In the genomic region with DNA sequence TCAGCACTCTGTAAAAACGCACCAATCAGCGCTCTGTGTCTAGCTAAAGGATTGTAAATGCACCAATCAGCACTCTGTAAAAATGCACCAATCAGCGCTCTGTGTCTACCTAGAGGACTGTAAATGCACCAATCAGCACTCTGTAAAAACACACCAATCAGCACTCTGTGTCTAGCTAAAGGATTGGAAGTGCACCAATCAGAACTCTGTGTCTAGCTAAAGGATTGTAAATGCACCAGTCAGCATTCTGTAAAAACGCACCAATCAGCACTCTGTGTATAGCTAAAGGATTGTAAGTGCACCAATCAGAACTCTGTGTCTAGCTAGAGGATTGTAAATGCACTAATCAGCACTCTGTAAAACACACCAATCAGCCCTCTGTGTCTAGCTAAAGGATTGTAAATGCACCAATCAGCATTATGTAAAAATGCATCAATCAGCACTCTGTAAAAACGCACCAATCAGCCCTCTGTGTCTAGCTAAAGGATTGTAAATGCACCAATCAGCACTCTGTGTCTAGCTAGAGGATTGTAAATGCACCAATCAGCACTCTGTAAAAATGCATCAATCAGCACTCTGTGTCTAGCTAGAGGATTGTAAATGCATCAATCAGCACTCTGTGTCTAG, we compare ENCODE assay signal across 4 cellular contexts.
A peak's percentile ranks its signal among the peaks of the same experiment; 100 is the strongest.
TF ChIP-seq lines count a peak whose summit lies in the region.

No MANE protein-coding gene starts in this region.

TF ChIP-seq in A549, 52 proteins besides CTCF, POLR2A, EP300 and RAD21:
- TF ChIP-seq MAFK (IDR thresholded peaks at IDR 0.05; ENCODE audit: partially characterized antibody): peak; percentile 84

TF ChIP-seq in HEK293, 187 proteins besides CTCF, POLR2A, EP300 and RAD21:
- peak; percentile 19 for TF ChIP-seq SETDB1 (IDR thresholded peaks at IDR 0.05; ENCODE audit: insufficient read length, low read length)
TF ChIP-seq in HEK293: peak in this region for 1; not testable (repeated sequence) for 186.

TF ChIP-seq in IMR-90, 13 proteins besides CTCF, POLR2A, EP300 and RAD21:
- peak; percentile 16 for TF ChIP-seq MAFK (IDR thresholded peaks at IDR 0.05; ENCODE audit: low read depth, low read length)
TF ChIP-seq in IMR-90: peak in this region for 1; not testable (repeated sequence) for 12.

TF ChIP-seq in K562, 482 proteins besides CTCF, POLR2A, EP300 and RAD21:
- peak; percentile 36; the same call in 1 of the 2 replicates for TF ChIP-seq MBD2 (IDR thresholded peaks at IDR 0.05; ENCODE audit: borderline replicate concordance, low read depth)
- TF ChIP-seq C11orf30 (IDR thresholded peaks at IDR 0.05; ENCODE audit: low read depth): peak; percentile 44; the same call in 1 of the 2 replicates
- TF ChIP-seq ZNF316 (IDR thresholded peaks at IDR 0.05): peak; percentile 82
- TF ChIP-seq, protein P1, sequence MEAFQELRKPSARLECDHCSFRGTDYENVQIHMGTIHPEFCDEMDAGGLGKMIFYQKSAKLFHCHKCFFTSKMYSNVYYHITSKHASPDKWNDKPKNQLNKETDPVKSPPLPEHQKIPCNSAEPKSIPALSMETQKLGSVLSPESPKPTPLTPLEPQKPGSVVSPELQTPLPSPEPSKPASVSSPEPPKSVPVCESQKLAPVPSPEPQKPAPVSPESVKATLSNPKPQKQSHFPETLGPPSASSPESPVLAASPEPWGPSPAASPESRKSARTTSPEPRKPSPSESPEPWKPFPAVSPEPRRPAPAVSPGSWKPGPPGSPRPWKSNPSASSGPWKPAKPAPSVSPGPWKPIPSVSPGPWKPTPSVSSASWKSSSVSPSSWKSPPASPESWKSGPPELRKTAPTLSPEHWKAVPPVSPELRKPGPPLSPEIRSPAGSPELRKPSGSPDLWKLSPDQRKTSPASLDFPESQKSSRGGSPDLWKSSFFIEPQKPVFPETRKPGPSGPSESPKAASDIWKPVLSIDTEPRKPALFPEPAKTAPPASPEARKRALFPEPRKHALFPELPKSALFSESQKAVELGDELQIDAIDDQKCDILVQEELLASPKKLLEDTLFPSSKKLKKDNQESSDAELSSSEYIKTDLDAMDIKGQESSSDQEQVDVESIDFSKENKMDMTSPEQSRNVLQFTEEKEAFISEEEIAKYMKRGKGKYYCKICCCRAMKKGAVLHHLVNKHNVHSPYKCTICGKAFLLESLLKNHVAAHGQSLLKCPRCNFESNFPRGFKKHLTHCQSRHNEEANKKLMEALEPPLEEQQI (IDR thresholded peaks at IDR 0.05): peak; percentile 14; the same call in 1 of the 2 replicates
- TF ChIP-seq ASH1L (IDR thresholded peaks at IDR 0.05; ENCODE audit: borderline replicate concordance, low read depth, partially characterized antibody): peak; percentile 63
- TF ChIP-seq FOS (IDR thresholded peaks at IDR 0.05; ENCODE audit: extremely low read depth, insufficient read length): peak; percentile 27
- peak; percentile 49 for TF ChIP-seq MAFG (tag; conservative IDR thresholded peaks at IDR 0.05)
